Comparison of ENCODE assay signal across 21 cellular contexts in the genomic region with DNA sequence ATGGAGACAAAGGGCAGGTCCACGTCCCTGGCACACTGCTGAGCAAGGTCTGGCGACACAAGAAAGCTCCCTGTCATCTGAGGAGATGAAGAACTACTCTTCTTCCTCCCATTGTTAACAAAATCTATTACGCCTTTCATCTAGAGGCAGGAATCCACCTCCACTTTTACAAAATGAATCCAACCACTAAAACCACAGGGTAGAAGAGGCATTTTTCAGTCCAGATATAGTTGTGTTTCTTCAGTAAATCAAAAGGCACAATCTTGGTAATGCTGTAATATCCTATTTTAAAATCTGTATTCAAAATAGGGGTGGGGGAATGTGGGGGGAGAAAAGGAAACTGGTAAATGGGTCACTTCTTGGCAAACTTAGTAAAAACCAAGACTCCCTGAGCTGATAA.
A peak's percentile ranks its signal among the peaks of the same experiment; 100 is the strongest.
DNase-seq lines count a peak whose midpoint lies in the region; ATAC-seq and TF ChIP-seq lines count a peak whose summit lies in the region.
"Had no signal": no experiment of that assay in that cellular context is flagged by ENCODE, and none has a peak within 500 bp of the region (broad histone marks: within the 10 kb centered on the region; RNA-seq: fewer than 3 reads in every experiment).

No MANE protein-coding gene starts in this region.

- no peak overlapping the region for H3K9ac ChIP-seq in neural progenitor cell
- H3K9ac ChIP-seq: BLaER1 had no signal

- DNase-seq in GM23338 (ENCODE audit: low spot score) = no peak
- DNase-seq in NB4 (ENCODE audit: low read depth) = peak; percentile 4
- DNase-seq in caudate nucleus (lab: John Stamatoyannopoulos, UW) = no peak
- no peak for DNase-seq in neural progenitor cell (ENCODE audit: low spot score)
- no peak for DNase-seq in Kasumi-1 (lab: John Stamatoyannopoulos, UW)
- DNase-seq in glomerular visceral epithelial cell (ENCODE audit: extremely low spot score) = no peak
- DNase-seq: CD4-positive, alpha-beta T cell; GOT3; HCEC 1CT; KG1; NCI-H1092; NCI-H146; NCI-H2029; NCI-H446 treated with DMSO at 0.1 percent for 48 hours; NCI-H526; PC-9; SJCRH30 had no signal

- H3K36me3 ChIP-seq in GM23338 (ENCODE audit: insufficient read depth) = peaks cover 13% of the 10 kb centered on the region; the same call in 1 of the 2 replicates
- peaks cover 5% of the 10 kb centered on the region for H3K36me3 ChIP-seq in neural progenitor cell

- H3K79me2 ChIP-seq in GM23338 (replicated peaks; ENCODE audit: insufficient read depth) (no peaks in the 10 kb centered on the region), neural progenitor cell (ENCODE audit: low read depth) (no peaks in the 10 kb centered on the region)

- H3K27me3 ChIP-seq in GM23338 (ENCODE audit: insufficient read depth) (no peaks in the 10 kb centered on the region), neural progenitor cell (no peaks in the 10 kb centered on the region)
- H3K27me3 ChIP-seq: BLaER1, SJCRH30 had no signal

- H3F3A ChIP-seq in GM23338 (replicated peaks; ENCODE audit: low read depth) (no peaks in the 10 kb centered on the region), neural progenitor cell (ENCODE audit: low read depth) (no peaks in the 10 kb centered on the region)

- H3K27ac Mint-ChIP-seq in GM23338 = peak overlapping the region; percentile 50; the same call in 1 of the 2 replicates
- peak overlapping the region; percentile 7 for H3K27ac Mint-ChIP-seq in neural progenitor cell
- H3K27ac Mint-ChIP-seq: CD4-positive, alpha-beta T cell had no signal

- H3K36me3 Mint-ChIP-seq in GM23338 (ENCODE audit: low read depth) = peaks cover 61% of the 10 kb centered on the region
- H3K36me3 Mint-ChIP-seq in neural progenitor cell = peaks cover 51% of the 10 kb centered on the region

- peaks cover 14% of the 10 kb centered on the region for H3K4me1 Mint-ChIP-seq in GM23338
- peaks cover 30% of the 10 kb centered on the region for H3K4me1 Mint-ChIP-seq in neural progenitor cell

- H3K4me2 ChIP-seq in GM23338 (no peak overlapping the region), neural progenitor cell (no peak overlapping the region)
- H3K4me2 ChIP-seq: BLaER1, PC-9 had no signal

- no peaks in the 10 kb centered on the region; the same call in 1 of the 2 replicates for H3K4me1 ChIP-seq in GM23338 (ENCODE audit: insufficient read depth)
- H3K4me1 ChIP-seq in neural progenitor cell = peaks cover 19% of the 10 kb centered on the region

- no peak for TF ChIP-seq POLR2A in NB4 (IDR thresholded peaks at IDR 0.05; ENCODE audit: extremely low read depth, insufficient read length)

- no peak overlapping the region for H2AFZ ChIP-seq in GM23338
- H2AFZ ChIP-seq in neural progenitor cell (replicated peaks) = no peak overlapping the region
- H2AFZ ChIP-seq: PC-9 had no signal

- H3K27ac ChIP-seq in GM23338 (ENCODE audit: low read depth) (no peak overlapping the region), caudate nucleus (ENCODE audit: low read depth, low read length) (peak overlapping the region; percentile 74), neural progenitor cell (no peak overlapping the region)
- H3K27ac ChIP-seq: BLaER1, PC-9, SJCRH30 had no signal

- ATAC-seq in GM23338 = no peak
- ATAC-seq in HG03280 (IDR thresholded peaks at IDR 0.05; ENCODE audit: unreplicated experiment) = no peak
- no peak for ATAC-seq in GM18519 (IDR thresholded peaks at IDR 0.05; ENCODE audit: low FRiP score, unreplicated experiment)
- ATAC-seq: SK-N-SH treated with all-trans-retinoic acid at 6 μM for 48 hours had no signal

- H3K9me3 Mint-ChIP-seq in GM23338 (no peaks in the 10 kb centered on the region), neural progenitor cell (no peaks in the 10 kb centered on the region)
- H3K9me3 Mint-ChIP-seq: CD4-positive, alpha-beta T cell had no signal

- no peaks in the 10 kb centered on the region for H3K27me3 Mint-ChIP-seq in GM23338 (ENCODE audit: insufficient read depth, low read depth, poor library complexity)
- H3K27me3 Mint-ChIP-seq in neural progenitor cell (ENCODE audit: insufficient read depth, low read depth) = no peaks in the 10 kb centered on the region

- H4K20me1 ChIP-seq in GM23338 (replicated peaks; ENCODE audit: insufficient read depth) (peaks cover 7% of the 10 kb centered on the region; the same call in 1 of the 2 replicates), neural progenitor cell (ENCODE audit: low read depth) (peaks cover 9% of the 10 kb centered on the region)
- H4K20me1 ChIP-seq: BLaER1 had no signal

- H3K4me3 Mint-ChIP-seq in GM23338 = no peak overlapping the region
- no peak overlapping the region for H3K4me3 Mint-ChIP-seq in neural progenitor cell
- H3K4me3 Mint-ChIP-seq: CD4-positive, alpha-beta T cell had no signal

- H3K9me3 ChIP-seq in neural progenitor cell (ENCODE audit: low read depth) = no peaks in the 10 kb centered on the region
- H3K9me3 ChIP-seq: BLaER1, SJCRH30 had no signal

- H3K9me2 ChIP-seq in GM23338 (ENCODE audit: insufficient read depth) = no peaks in the 10 kb centered on the region

- TF ChIP-seq CTCF in GM23338 (conservative IDR thresholded peaks at IDR 0.05; ENCODE audit: low read depth in 2 of 2) (no peak), NB4 (IDR thresholded peaks at IDR 0.05; ENCODE audit: low read depth, low read length) (no peak), neural progenitor cell (IDR thresholded peaks at IDR 0.05) (no peak)

- H3K4me3 ChIP-seq in GM23338 = no peak overlapping the region
- no peak overlapping the region for H3K4me3 ChIP-seq in NB4 (ENCODE audit: low read depth, low read length)
- H3K4me3 ChIP-seq in neural progenitor cell = no peak overlapping the region
- H3K4me3 ChIP-seq: BLaER1, PC-9, SJCRH30 had no signal

TF ChIP-seq in GM23338, 12 proteins besides CTCF, POLR2A, EP300 and RAD21:
- TF ChIP-seq ZNF331 (CRISPR knock-in tag; IDR thresholded peaks at IDR 0.05; ENCODE audit: low read depth) (no peak), EZH2phosphoT487 (IDR thresholded peaks at IDR 0.05; ENCODE audit: unreplicated experiment) (no peak)
